ENCODE assay signal across 1 cellular context in the genomic region with DNA sequence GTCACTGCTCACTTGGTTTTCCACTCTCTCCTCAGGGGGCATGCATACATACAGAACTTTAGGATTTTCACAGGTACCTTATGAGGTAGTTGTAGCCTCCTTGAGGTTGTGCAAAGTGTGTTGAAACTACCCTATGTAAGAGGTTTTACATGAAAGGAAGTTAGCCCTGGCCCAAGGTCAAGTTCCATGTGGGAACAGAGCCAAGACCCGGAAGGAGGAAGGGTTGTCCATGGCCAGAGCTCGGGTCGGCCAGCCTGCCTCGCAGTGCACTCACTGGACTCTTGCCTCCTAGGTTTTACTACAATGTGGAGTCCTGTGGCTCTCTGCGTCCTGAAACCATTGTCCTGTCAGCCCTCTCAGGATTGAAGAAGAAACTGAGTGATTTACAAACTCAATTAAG.
TF ChIP-seq lines count a peak whose summit lies in the region.

No MANE protein-coding gene starts in this region.

TF ChIP-seq in A549, 52 proteins besides CTCF, POLR2A, EP300 and RAD21 (continued from another document):
- TF ChIP-seq, protein P1, sequence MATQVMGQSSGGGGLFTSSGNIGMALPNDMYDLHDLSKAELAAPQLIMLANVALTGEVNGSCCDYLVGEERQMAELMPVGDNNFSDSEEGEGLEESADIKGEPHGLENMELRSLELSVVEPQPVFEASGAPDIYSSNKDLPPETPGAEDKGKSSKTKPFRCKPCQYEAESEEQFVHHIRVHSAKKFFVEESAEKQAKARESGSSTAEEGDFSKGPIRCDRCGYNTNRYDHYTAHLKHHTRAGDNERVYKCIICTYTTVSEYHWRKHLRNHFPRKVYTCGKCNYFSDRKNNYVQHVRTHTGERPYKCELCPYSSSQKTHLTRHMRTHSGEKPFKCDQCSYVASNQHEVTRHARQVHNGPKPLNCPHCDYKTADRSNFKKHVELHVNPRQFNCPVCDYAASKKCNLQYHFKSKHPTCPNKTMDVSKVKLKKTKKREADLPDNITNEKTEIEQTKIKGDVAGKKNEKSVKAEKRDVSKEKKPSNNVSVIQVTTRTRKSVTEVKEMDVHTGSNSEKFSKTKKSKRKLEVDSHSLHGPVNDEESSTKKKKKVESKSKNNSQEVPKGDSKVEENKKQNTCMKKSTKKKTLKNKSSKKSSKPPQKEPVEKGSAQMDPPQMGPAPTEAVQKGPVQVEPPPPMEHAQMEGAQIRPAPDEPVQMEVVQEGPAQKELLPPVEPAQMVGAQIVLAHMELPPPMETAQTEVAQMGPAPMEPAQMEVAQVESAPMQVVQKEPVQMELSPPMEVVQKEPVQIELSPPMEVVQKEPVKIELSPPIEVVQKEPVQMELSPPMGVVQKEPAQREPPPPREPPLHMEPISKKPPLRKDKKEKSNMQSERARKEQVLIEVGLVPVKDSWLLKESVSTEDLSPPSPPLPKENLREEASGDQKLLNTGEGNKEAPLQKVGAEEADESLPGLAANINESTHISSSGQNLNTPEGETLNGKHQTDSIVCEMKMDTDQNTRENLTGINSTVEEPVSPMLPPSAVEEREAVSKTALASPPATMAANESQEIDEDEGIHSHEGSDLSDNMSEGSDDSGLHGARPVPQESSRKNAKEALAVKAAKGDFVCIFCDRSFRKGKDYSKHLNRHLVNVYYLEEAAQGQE (IDR thresholded peaks at IDR 0.05), result no peak
- TF ChIP-seq EHF (CRISPR knock-in tag; IDR thresholded peaks at IDR 0.05) (0 out of 2 replicates have a peak, but pooled peaks have one; percentile 27), SMC3 (IDR thresholded peaks at IDR 0.05) (peak; percentile 8; the same call in 1 of the 3 replicates), JUNB (IDR thresholded peaks at IDR 0.05) (no peak), HOXB13 (CRISPR knock-in tag; IDR thresholded peaks at IDR 0.05; ENCODE audit: low read depth) (peak; percentile 15; the same call in 1 of the 2 replicates), MAX (IDR thresholded peaks at IDR 0.05) (no peak), ATOH8 (CRISPR knock-in tag; IDR thresholded peaks at IDR 0.05; ENCODE audit: low read depth) (no peak), ZC3H11A (IDR thresholded peaks at IDR 0.05) (no peak), CHD2 (IDR thresholded peaks at IDR 0.05; ENCODE audit: low read length, partially characterized antibody) (no peak), ZSCAN20 (CRISPR knock-in tag; IDR thresholded peaks at IDR 0.05) (peak; percentile 58; the same call in 1 of the 2 replicates)
- TF ChIP-seq, protein P2, sequence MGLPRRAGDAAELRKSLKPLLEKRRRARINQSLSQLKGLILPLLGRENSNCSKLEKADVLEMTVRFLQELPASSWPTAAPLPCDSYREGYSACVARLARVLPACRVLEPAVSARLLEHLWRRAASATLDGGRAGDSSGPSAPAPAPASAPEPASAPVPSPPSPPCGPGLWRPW (IDR thresholded peaks at IDR 0.05), result no peak
TF ChIP-seq in A549: peak in this region for 7.
